Comparison of ENCODE assay signal across 10 cellular contexts in genomic region chr7:116522247-116522646, GRCh38. TPM values are rescaled to one million over a fixed set of nuclear protein-coding genes. Genes with fewer than 3 reads are reported as not detected.
DNase-seq lines count a peak whose midpoint lies in the region; ATAC-seq and TF ChIP-seq lines count a peak whose summit lies in the region.
"Had no signal": no experiment of that assay in that cellular context is flagged by ENCODE, and none has a peak within 500 bp of the region (broad histone marks: within the 10 kb centered on the region; RNA-seq: fewer than 3 reads in every experiment).

No MANE protein-coding gene starts in this region.

- H3K9me3 ChIP-seq in GM23248 (ENCODE audit: low read depth) (no peaks in the 10 kb centered on the region), SJSA1 (replicated peaks) (no peaks in the 10 kb centered on the region)
- H3K9me3 ChIP-seq: tibial nerve had no signal

- no peak for ATAC-seq in HG03135 (IDR thresholded peaks at IDR 0.05; ENCODE audit: unreplicated experiment)
- ATAC-seq: activated CD8-positive, alpha-beta memory T cell treated with anti-CD3 and anti-CD28 coated beads, Interleukin-2, amount 10 ng/mL, durations not matched to agents 7 days and 5 days had no signal

- H3K27me3 ChIP-seq in GM23248 (replicated peaks; ENCODE audit: insufficient read depth) (no peaks in the 10 kb centered on the region), SJSA1 (replicated peaks) (no peaks in the 10 kb centered on the region)
- H3K27me3 ChIP-seq: tibial nerve had no signal

- H2AFZ ChIP-seq in GM23248: no peak overlapping the region; the same call in 1 of the 2 replicates

- H3F3A ChIP-seq in GM23248 (ENCODE audit: insufficient read depth): peaks cover 32% of the 10 kb centered on the region

- peaks cover 26% of the 10 kb centered on the region for H3K4me1 ChIP-seq in GM23248 (ENCODE audit: insufficient read depth)
- peaks cover 46% of the 10 kb centered on the region for H3K4me1 ChIP-seq in SJSA1 (replicated peaks)

- no peaks in the 10 kb centered on the region for H3K9me2 ChIP-seq in GM23248 (ENCODE audit: insufficient read depth)

- H3K27ac ChIP-seq in GM23248 (peak overlapping the region; percentile 95), SJSA1 (peak overlapping the region; percentile 81)

- peaks cover 21% of the 10 kb centered on the region for H3K79me2 ChIP-seq in GM23248 (ENCODE audit: insufficient read depth)

- TF ChIP-seq CTCF in fibroblast of mammary gland (conservative IDR thresholded peaks at IDR 0.05; ENCODE audit: control insufficient read depth, insufficient read depth, low read depth, low read length) (no peak), retinal pigment epithelial cell (conservative IDR thresholded peaks at IDR 0.05; ENCODE audit: low read depth, low read length) (no peak)

- peak; percentile 83 for DNase-seq in GM23248
- peak; percentile 58 to 83 for DNase-seq in SJSA1 (ENCODE audit: low read depth in 1 of 2, low spot score in 2 of 2)
- DNase-seq in fibroblast of mammary gland (ENCODE audit: low read depth): peak; percentile 90
- DNase-seq in retinal pigment epithelial cell (ENCODE audit: low read depth): peak; percentile 72
- DNase-seq in NCI-H1092 treated with DMSO at 0.1 percent for 48 hours (lab: John Stamatoyannopoulos, UW): no peak
- DNase-seq in MV-4-11 (lab: John Stamatoyannopoulos, UW): no peak
- no peak for DNase-seq in T-helper 2 cell
- DNase-seq: activated CD8-positive, alpha-beta memory T cell treated with anti-CD3 and anti-CD28 coated beads, Interleukin-2, amount 10 ng/mL, durations not matched to agents 7 days and 5 days had no signal

- H3K36me3 ChIP-seq in GM23248 (ENCODE audit: low read depth): peaks cover 6% of the 10 kb centered on the region
- H3K36me3 ChIP-seq in SJSA1: peaks cover 10% of the 10 kb centered on the region
- H3K36me3 ChIP-seq: tibial nerve had no signal

- H4K20me1 ChIP-seq in GM23248 (ENCODE audit: insufficient read depth): no peaks in the 10 kb centered on the region

- 69 to 72% methylated on average over 5 of the region's 5 CpGs for WGBS in GM23248 (ENCODE audit: low coverage in 1 of 2, low lambda C conversion rate in 2 of 2, missing lambda C conversion rate in 2 of 2), 2 experiments

- peak overlapping the region; percentile 62 for H3K4me2 ChIP-seq in GM23248 (ENCODE audit: unreplicated experiment)

- in situ Hi-C loops in GM23248 (cut with MboI): loop anchor here (10.0 kb wide), 1 partner anchor 257 kb away; no protein-coding TSS in a partner anchor

- H3K9ac ChIP-seq in GM23248: no peak overlapping the region

- H3K4me3 ChIP-seq in GM23248: no peak overlapping the region
- H3K4me3 ChIP-seq in SJSA1: no peak overlapping the region
- no peak overlapping the region for H3K4me3 ChIP-seq in fibroblast of mammary gland (ENCODE audit: control insufficient read depth, low read depth, low read length)
- H3K4me3 ChIP-seq in retinal pigment epithelial cell (ENCODE audit: low read length): no peak overlapping the region
- H3K4me3 ChIP-seq: tibial nerve had no signal

RNA-seq across cellular contexts. Expression of gene CAV1, which starts 2.6 kb away (rescaled TPM):
- 1,062 and 1,092 TPM in 2 replicates for total RNA-seq in GM23248 (2014; rRNA removed; shearing (Covaris generic))
- polyA plus RNA-seq in GM23248 (2016; fragmentation: Nextera tagmentation; extraction: Ambion mirVana): 1,736 and 1,789 TPM in 2 replicates
- 118 and 154 TPM in 2 replicates for total RNA-seq in SJSA1 (2014; rRNA removed; shearing (Covaris generic))

RNA-seq across cellular contexts. Expression of gene CAV2, which starts 22.7 kb away (rescaled TPM):
- 251 and 283 TPM in 2 replicates for total RNA-seq in GM23248 (2014; rRNA removed; shearing (Covaris generic))
- polyA plus RNA-seq in GM23248 (2016; fragmentation: Nextera tagmentation; extraction: Ambion mirVana): 344 and 358 TPM in 2 replicates
- total RNA-seq in SJSA1 (2014; rRNA removed; shearing (Covaris generic)): 130 and 204 TPM in 2 replicates

Comparison
In these comparisons a context has a peak if more than half of its experiments do, and no peak if none do; other contexts are left out.
1. DNase-seq: peak in GM23248 (single experiment), SJSA1 (2 of 2), fibroblast of mammary gland (single experiment) and retinal pigment epithelial cell (single experiment); none in NCI-H1092 treated with DMSO at 0.1 percent for 48 hours (single experiment), MV-4-11 (single experiment) and T-helper 2 cell (0 of 5).